ENCODE assay signal across 22 cellular contexts in genomic region chr6:48881551-48881950, GRCh38.
"Had no signal": no experiment of that assay in that cellular context is flagged by ENCODE, and none has a peak within 500 bp of the region (broad histone marks: within the 10 kb centered on the region; RNA-seq: fewer than 3 reads in every experiment).

No MANE protein-coding gene starts in this region.

- H3K27ac ChIP-seq: ascending aorta, cardiac muscle cell, gastroesophageal sphincter, heart left ventricle, ovary, spleen, suprapubic skin, transverse colon, uterus had no signal

- H3K4me1 ChIP-seq: ascending aorta, gastroesophageal sphincter, heart left ventricle, spleen, suprapubic skin, transverse colon, uterus had no signal

- H3K9me3 ChIP-seq: ascending aorta, gastroesophageal sphincter, ovary, suprapubic skin, transverse colon, uterus had no signal

- ATAC-seq: activated CD8-positive, alpha-beta T cell treated with anti-CD3 and anti-CD28 coated beads, Interleukin-2, amount 10 ng/mL, durations not matched to agents 7 days and 5 days; activated naive CD8-positive, alpha-beta T cell treated with anti-CD3 and anti-CD28 coated beads, Interleukin-2, amount 50 U/mL, for 24 hours; activated T-cell treated with anti-CD3 and anti-CD28 coated beads, Interleukin-2, amount 50 U/mL, for 4 hours; effector memory CD8-positive, alpha-beta T cell; gastroesophageal sphincter; heart left ventricle; naive thymus-derived CD8-positive, alpha-beta T cell; sciatic nerve had no signal

- H3K36me3 ChIP-seq: ascending aorta, cardiac muscle cell, gastroesophageal sphincter, heart left ventricle, ovary, spleen, suprapubic skin, transverse colon, uterus had no signal

- H3K27me3 ChIP-seq: ascending aorta, cardiac muscle cell, gastroesophageal sphincter, heart left ventricle, ovary, spleen, suprapubic skin, transverse colon, uterus had no signal

- H3K4me3 ChIP-seq: ascending aorta, cardiac muscle cell, gastroesophageal sphincter, heart left ventricle, ovary, spleen, suprapubic skin, transverse colon, uterus had no signal

- DNase-seq: activated CD4-positive, alpha-beta T cell treated with anti-CD3 and anti-CD28 coated beads, Interleukin-2, amount 10 ng/mL, durations not matched to agents 24 days and 14 days; activated CD8-positive, alpha-beta T cell treated with anti-CD3 and anti-CD28 coated beads, Interleukin-2, amount 10 ng/mL, durations not matched to agents 7 days and 5 days; activated effector memory CD4-positive, alpha-beta T cell treated with Interleukin-2 at 50 U/mL for 16 hours; activated naive CD4-positive, alpha-beta T cell treated with anti-CD3 and anti-CD28 coated beads, Interleukin-2, amount 10 ng/mL, durations not matched to agents 7 days and 5 days; activated naive CD8-positive, alpha-beta T cell treated with anti-CD3 and anti-CD28 coated beads, Interleukin-2, amount 50 U/mL, for 24 hours; activated T-cell treated with anti-CD3 and anti-CD28 coated beads, Interleukin-2, amount 50 U/mL, for 4 hours; dermis blood vessel endothelial cell; effector memory CD8-positive, alpha-beta T cell; heart left ventricle; kidney glomerular epithelial cell; naive thymus-derived CD8-positive, alpha-beta T cell; ovary; spleen; T-helper 1 cell; T-helper 9 cell; transverse colon; uterus had no signal
